ENCODE assay signal across 1 cellular context in the genomic region with DNA sequence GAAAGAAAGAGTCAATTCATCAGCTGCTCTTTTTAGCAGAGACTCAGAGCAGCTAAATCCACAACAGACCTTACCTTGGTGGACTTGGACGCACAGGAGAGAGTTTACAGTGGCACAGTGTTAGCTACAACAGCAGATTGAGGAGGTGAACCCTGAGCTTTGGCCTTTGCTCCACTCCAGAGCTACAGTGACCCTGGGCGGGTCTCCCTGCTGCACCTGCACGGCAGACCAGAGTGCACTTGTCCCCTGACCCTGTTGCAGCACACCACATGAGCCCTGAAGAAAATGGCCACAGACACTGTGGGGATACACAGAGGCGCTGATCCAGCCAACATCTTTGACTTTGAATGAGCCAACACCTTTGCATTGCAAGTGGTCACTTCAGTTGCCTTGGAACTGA.
A peak's percentile ranks its signal among the peaks of the same experiment; 100 is the strongest.
TF ChIP-seq lines count a peak whose summit lies in the region.

No MANE protein-coding gene starts in this region.

TF ChIP-seq in HepG2, 621 proteins besides CTCF, POLR2A, EP300 and RAD21 (continued from another document and continues in another):
- TF ChIP-seq, protein P1, sequence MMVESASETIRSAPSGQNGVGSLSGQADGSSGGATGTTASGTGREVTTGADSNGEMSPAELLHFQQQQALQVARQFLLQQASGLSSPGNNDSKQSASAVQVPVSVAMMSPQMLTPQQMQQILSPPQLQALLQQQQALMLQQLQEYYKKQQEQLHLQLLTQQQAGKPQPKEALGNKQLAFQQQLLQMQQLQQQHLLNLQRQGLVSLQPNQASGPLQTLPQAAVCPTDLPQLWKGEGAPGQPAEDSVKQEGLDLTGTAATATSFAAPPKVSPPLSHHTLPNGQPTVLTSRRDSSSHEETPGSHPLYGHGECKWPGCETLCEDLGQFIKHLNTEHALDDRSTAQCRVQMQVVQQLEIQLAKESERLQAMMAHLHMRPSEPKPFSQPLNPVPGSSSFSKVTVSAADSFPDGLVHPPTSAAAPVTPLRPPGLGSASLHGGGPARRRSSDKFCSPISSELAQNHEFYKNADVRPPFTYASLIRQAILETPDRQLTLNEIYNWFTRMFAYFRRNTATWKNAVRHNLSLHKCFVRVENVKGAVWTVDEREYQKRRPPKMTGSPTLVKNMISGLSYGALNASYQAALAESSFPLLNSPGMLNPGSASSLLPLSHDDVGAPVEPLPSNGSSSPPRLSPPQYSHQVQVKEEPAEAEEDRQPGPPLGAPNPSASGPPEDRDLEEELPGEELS (CRISPR knock-in tag; IDR thresholded peaks at IDR 0.05) = no peak
- TF ChIP-seq ZNF350 (CRISPR knock-in tag; IDR thresholded peaks at IDR 0.05; ENCODE audit: borderline replicate concordance, low read depth) = 0 out of 2 replicates have a peak, but pooled peaks have one; percentile 27
- no peak for TF ChIP-seq FOXP1 (IDR thresholded peaks at IDR 0.05)
- TF ChIP-seq FOXP1 (CRISPR knock-in tag; IDR thresholded peaks at IDR 0.05) = peak; percentile 44; the same call in 1 of the 2 replicates
- TF ChIP-seq TOPORS (CRISPR knock-in tag; IDR thresholded peaks at IDR 0.05) = 0 out of 2 replicates have a peak, but pooled peaks have one; percentile 24
- peak; percentile 34 for TF ChIP-seq ASH2L (IDR thresholded peaks at IDR 0.05; ENCODE audit: insufficient read length, low read depth, low read length)
- TF ChIP-seq HHEX (CRISPR knock-in tag; IDR thresholded peaks at IDR 0.05) = peak; percentile 48; the same call in 1 of the 2 replicates
- TF ChIP-seq, protein P2, sequence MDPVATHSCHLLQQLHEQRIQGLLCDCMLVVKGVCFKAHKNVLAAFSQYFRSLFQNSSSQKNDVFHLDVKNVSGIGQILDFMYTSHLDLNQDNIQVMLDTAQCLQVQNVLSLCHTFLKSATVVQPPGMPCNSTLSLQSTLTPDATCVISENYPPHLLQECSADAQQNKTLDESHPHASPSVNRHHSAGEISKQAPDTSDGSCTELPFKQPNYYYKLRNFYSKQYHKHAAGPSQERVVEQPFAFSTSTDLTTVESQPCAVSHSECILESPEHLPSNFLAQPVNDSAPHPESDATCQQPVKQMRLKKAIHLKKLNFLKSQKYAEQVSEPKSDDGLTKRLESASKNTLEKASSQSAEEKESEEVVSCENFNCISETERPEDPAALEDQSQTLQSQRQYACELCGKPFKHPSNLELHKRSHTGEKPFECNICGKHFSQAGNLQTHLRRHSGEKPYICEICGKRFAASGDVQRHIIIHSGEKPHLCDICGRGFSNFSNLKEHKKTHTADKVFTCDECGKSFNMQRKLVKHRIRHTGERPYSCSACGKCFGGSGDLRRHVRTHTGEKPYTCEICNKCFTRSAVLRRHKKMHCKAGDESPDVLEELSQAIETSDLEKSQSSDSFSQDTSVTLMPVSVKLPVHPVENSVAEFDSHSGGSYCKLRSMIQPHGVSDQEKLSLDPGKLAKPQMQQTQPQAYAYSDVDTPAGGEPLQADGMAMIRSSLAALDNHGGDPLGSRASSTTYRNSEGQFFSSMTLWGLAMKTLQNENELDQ (CRISPR knock-in tag; IDR thresholded peaks at IDR 0.05; ENCODE audit: borderline replicate concordance) = no peak
- peak; percentile 69; the same call in 1 of the 2 replicates for TF ChIP-seq HMG20A (CRISPR knock-in tag; IDR thresholded peaks at IDR 0.05; ENCODE audit: borderline replicate concordance)
- no peak for TF ChIP-seq ZNF674 (CRISPR knock-in tag; IDR thresholded peaks at IDR 0.05; ENCODE audit: low read depth)
- TF ChIP-seq, protein P3, sequence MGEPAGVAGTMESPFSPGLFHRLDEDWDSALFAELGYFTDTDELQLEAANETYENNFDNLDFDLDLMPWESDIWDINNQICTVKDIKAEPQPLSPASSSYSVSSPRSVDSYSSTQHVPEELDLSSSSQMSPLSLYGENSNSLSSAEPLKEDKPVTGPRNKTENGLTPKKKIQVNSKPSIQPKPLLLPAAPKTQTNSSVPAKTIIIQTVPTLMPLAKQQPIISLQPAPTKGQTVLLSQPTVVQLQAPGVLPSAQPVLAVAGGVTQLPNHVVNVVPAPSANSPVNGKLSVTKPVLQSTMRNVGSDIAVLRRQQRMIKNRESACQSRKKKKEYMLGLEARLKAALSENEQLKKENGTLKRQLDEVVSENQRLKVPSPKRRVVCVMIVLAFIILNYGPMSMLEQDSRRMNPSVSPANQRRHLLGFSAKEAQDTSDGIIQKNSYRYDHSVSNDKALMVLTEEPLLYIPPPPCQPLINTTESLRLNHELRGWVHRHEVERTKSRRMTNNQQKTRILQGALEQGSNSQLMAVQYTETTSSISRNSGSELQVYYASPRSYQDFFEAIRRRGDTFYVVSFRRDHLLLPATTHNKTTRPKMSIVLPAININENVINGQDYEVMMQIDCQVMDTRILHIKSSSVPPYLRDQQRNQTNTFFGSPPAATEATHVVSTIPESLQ (CRISPR knock-in tag; conservative IDR thresholded peaks at IDR 0.05) = no peak
- peak; percentile 69 for TF ChIP-seq SOX5 (CRISPR knock-in tag; IDR thresholded peaks at IDR 0.05; ENCODE audit: borderline replicate concordance)
- TF ChIP-seq, protein P4, sequence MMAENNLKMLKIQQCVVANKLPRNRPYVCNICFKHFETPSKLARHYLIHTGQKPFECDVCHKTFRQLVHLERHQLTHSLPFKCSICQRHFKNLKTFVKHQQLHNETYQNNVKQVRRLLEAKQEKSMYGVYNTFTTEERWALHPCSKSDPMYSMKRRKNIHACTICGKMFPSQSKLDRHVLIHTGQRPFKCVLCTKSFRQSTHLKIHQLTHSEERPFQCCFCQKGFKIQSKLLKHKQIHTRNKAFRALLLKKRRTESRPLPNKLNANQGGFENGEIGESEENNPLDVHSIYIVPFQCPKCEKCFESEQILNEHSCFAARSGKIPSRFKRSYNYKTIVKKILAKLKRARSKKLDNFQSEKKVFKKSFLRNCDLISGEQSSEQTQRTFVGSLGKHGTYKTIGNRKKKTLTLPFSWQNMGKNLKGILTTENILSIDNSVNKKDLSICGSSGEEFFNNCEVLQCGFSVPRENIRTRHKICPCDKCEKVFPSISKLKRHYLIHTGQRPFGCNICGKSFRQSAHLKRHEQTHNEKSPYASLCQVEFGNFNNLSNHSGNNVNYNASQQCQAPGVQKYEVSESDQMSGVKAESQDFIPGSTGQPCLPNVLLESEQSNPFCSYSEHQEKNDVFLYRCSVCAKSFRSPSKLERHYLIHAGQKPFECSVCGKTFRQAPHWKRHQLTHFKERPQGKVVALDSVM (CRISPR knock-in tag; IDR thresholded peaks at IDR 0.05) = no peak
- TF ChIP-seq ZNF296 (CRISPR knock-in tag; conservative IDR thresholded peaks at IDR 0.05) = no peak
- no peak for TF ChIP-seq ZNF34 (CRISPR knock-in tag; IDR thresholded peaks at IDR 0.05; ENCODE audit: borderline replicate concordance)
- no peak for TF ChIP-seq TCF12 (IDR thresholded peaks at IDR 0.05)
- TF ChIP-seq TCF12 (CRISPR knock-in tag; IDR thresholded peaks at IDR 0.05) = no peak
- TF ChIP-seq SOX13 (IDR thresholded peaks at IDR 0.05) = no peak
- peak in 1 of 2 experiments; percentile 32; a peak in 1 of 4 replicates for TF ChIP-seq SOX13 (CRISPR knock-in tag; conservative IDR thresholded peaks at IDR 0.05 in 1 of 2, IDR thresholded peaks at IDR 0.05 in 1 of 2)
- TF ChIP-seq, protein P5, sequence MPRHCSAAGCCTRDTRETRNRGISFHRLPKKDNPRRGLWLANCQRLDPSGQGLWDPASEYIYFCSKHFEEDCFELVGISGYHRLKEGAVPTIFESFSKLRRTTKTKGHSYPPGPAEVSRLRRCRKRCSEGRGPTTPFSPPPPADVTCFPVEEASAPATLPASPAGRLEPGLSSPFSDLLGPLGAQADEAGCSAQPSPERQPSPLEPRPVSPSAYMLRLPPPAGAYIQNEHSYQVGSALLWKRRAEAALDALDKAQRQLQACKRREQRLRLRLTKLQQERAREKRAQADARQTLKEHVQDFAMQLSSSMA (CRISPR knock-in tag; IDR thresholded peaks at IDR 0.05) = no peak
- TF ChIP-seq MATR3 (CRISPR knock-in tag; IDR thresholded peaks at IDR 0.05) = no peak
- TF ChIP-seq, protein P6, sequence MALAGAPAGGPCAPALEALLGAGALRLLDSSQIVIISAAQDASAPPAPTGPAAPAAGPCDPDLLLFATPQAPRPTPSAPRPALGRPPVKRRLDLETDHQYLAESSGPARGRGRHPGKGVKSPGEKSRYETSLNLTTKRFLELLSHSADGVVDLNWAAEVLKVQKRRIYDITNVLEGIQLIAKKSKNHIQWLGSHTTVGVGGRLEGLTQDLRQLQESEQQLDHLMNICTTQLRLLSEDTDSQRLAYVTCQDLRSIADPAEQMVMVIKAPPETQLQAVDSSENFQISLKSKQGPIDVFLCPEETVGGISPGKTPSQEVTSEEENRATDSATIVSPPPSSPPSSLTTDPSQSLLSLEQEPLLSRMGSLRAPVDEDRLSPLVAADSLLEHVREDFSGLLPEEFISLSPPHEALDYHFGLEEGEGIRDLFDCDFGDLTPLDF (CRISPR knock-in tag; IDR thresholded peaks at IDR 0.05) = no peak
- TF ChIP-seq, protein P7, sequence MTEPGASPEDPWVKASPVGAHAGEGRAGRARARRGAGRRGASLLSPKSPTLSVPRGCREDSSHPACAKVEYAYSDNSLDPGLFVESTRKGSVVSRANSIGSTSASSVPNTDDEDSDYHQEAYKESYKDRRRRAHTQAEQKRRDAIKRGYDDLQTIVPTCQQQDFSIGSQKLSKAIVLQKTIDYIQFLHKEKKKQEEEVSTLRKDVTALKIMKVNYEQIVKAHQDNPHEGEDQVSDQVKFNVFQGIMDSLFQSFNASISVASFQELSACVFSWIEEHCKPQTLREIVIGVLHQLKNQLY (CRISPR knock-in tag; IDR thresholded peaks at IDR 0.05) = peak; percentile 57; the same call in 1 of the 2 replicates
- TF ChIP-seq, protein P8, sequence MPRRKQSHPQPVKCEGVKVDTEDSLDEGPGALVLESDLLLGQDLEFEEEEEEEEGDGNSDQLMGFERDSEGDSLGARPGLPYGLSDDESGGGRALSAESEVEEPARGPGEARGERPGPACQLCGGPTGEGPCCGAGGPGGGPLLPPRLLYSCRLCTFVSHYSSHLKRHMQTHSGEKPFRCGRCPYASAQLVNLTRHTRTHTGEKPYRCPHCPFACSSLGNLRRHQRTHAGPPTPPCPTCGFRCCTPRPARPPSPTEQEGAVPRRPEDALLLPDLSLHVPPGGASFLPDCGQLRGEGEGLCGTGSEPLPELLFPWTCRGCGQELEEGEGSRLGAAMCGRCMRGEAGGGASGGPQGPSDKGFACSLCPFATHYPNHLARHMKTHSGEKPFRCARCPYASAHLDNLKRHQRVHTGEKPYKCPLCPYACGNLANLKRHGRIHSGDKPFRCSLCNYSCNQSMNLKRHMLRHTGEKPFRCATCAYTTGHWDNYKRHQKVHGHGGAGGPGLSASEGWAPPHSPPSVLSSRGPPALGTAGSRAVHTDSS (CRISPR knock-in tag; conservative IDR thresholded peaks at IDR 0.05) = no peak
- TF ChIP-seq AGO2 (optimal IDR thresholded peaks at IDR 0.05; ENCODE audit: low read depth, low read length) = no peak
- no peak; the same call in 1 of the 2 replicates for TF ChIP-seq SMAD1 (CRISPR knock-in tag; IDR thresholded peaks at IDR 0.05; ENCODE audit: borderline replicate concordance, low read depth)
- TF ChIP-seq, protein P9, sequence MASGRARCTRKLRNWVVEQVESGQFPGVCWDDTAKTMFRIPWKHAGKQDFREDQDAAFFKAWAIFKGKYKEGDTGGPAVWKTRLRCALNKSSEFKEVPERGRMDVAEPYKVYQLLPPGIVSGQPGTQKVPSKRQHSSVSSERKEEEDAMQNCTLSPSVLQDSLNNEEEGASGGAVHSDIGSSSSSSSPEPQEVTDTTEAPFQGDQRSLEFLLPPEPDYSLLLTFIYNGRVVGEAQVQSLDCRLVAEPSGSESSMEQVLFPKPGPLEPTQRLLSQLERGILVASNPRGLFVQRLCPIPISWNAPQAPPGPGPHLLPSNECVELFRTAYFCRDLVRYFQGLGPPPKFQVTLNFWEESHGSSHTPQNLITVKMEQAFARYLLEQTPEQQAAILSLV (CRISPR knock-in tag; IDR thresholded peaks at IDR 0.05; ENCODE audit: borderline replicate concordance) = no peak
- TF ChIP-seq, protein P10, sequence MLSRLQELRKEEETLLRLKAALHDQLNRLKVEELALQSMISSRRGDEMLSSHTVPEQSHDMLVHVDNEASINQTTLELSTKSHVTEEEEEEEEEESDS (CRISPR knock-in tag; IDR thresholded peaks at IDR 0.05; ENCODE audit: borderline replicate concordance) = no peak
- peak; percentile 98; the same call in 1 of the 2 replicates for TF ChIP-seq ZNF292 (CRISPR knock-in tag; IDR thresholded peaks at IDR 0.05; ENCODE audit: borderline replicate concordance, low read depth)
- TF ChIP-seq, protein P11, sequence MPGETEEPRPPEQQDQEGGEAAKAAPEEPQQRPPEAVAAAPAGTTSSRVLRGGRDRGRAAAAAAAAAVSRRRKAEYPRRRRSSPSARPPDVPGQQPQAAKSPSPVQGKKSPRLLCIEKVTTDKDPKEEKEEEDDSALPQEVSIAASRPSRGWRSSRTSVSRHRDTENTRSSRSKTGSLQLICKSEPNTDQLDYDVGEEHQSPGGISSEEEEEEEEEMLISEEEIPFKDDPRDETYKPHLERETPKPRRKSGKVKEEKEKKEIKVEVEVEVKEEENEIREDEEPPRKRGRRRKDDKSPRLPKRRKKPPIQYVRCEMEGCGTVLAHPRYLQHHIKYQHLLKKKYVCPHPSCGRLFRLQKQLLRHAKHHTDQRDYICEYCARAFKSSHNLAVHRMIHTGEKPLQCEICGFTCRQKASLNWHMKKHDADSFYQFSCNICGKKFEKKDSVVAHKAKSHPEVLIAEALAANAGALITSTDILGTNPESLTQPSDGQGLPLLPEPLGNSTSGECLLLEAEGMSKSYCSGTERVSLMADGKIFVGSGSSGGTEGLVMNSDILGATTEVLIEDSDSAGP (CRISPR knock-in tag; IDR thresholded peaks at IDR 0.05; ENCODE audit: borderline replicate concordance) = peak; percentile 52; the same call in 1 of the 2 replicates
- TF ChIP-seq PHF21A (CRISPR knock-in tag; IDR thresholded peaks at IDR 0.05) = peak; percentile 73
- TF ChIP-seq TSC22D2 (CRISPR knock-in tag; IDR thresholded peaks at IDR 0.05; ENCODE audit: borderline replicate concordance) = no peak
- TF ChIP-seq, protein P12, sequence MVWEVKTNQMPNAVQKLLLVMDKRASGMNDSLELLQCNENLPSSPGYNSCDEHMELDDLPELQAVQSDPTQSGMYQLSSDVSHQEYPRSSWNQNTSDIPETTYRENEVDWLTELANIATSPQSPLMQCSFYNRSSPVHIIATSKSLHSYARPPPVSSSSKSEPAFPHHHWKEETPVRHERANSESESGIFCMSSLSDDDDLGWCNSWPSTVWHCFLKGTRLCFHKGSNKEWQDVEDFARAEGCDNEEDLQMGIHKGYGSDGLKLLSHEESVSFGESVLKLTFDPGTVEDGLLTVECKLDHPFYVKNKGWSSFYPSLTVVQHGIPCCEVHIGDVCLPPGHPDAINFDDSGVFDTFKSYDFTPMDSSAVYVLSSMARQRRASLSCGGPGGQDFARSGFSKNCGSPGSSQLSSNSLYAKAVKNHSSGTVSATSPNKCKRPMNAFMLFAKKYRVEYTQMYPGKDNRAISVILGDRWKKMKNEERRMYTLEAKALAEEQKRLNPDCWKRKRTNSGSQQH (CRISPR knock-in tag; IDR thresholded peaks at IDR 0.05; ENCODE audit: low read depth) = peak; percentile 27; the same call in 1 of the 2 replicates
- no peak; the same call in 1 of the 2 replicates for TF ChIP-seq KDM5B (CRISPR knock-in tag; IDR thresholded peaks at IDR 0.05; ENCODE audit: borderline replicate concordance)
- TF ChIP-seq MTA1 (CRISPR knock-in tag; IDR thresholded peaks at IDR 0.05; ENCODE audit: borderline replicate concordance) = peak; percentile 98
- TF ChIP-seq ZNF124 (CRISPR knock-in tag; IDR thresholded peaks at IDR 0.05) = 0 out of 2 replicates have a peak, but pooled peaks have one; percentile 19
- peak; percentile 44; the same call in 1 of the 2 replicates for TF ChIP-seq SP4 (CRISPR knock-in tag; IDR thresholded peaks at IDR 0.05)
- TF ChIP-seq EHMT2 (IDR thresholded peaks at IDR 0.05; ENCODE audit: borderline replicate concordance, low read depth, low read length) = no peak
- TF ChIP-seq SPEN (CRISPR knock-in tag; IDR thresholded peaks at IDR 0.05; ENCODE audit: low read depth) = peak; percentile 73
- no peak for TF ChIP-seq ZNF660 (CRISPR knock-in tag; IDR thresholded peaks at IDR 0.05; ENCODE audit: borderline replicate concordance, low read depth)
- no peak for TF ChIP-seq DNMT3B (CRISPR knock-in tag; conservative IDR thresholded peaks at IDR 0.05)
